Comparison of ENCODE assay signal across 8 cellular contexts in the genomic region with DNA sequence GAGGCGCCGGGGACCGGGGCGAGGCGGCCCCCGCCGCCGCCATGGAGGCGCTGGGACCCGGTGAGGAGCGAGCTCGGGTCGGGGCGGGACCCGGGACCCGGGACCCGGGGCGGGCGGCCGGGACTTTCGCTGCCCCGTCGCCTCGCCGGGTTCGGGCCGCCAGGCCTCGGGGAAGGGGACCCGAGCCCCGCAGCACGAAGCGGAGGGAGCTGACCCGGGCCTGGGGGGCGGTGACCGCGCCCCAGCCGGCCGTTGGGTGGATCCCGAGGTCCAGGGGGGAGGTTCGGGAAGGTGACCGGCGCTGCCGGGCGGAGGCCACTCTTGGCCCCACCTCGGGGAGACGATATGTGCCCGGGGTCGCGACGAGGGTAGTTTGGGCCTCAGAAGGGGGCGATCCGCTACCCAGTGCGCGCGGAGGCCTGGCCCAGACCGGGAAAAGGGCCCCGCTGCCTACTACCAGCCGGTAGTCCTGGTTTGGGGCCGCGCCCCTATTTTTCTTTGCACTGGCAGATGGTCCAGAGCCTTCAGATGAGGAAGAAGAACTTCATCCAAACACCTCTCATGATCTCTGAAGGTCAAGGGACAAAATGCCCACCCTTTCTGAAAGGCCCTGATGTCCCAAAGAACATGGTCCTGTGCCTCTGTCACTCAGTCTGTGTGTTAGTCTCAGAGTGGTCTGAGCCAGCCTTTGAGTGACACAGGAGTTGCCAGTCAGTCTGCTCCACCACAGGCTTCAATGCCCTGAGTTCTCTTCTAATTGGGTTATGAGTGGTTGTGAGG. TPM values are rescaled to one million over a fixed set of nuclear protein-coding genes. Genes with fewer than 3 reads are reported as not detected.
DNase-seq lines count a peak whose midpoint lies in the region; ATAC-seq and TF ChIP-seq lines count a peak whose summit lies in the region.

No MANE protein-coding gene starts in this region.

- peak overlapping the region; percentile 87 for H3K4me3 Mint-ChIP-seq in activated T-helper 2 cell treated with anti-CD3 and anti-CD28 coated beads, Interferon-gamma antibody, Interleukin-2, Interleukin-4, amounts not matched to agents 10 μg/mL and 5 μg/mL and 100 μg/mL, durations not matched to agents 14 hours and 24 hours and 36 hours (ENCODE audit: low read depth)
- H3K4me3 Mint-ChIP-seq in naive B cell: peak overlapping the region; percentile 83 to 96 (median 92)

- H3K9me3 ChIP-seq in MG63: no peaks in the 10 kb centered on the region
- H3K9me3 ChIP-seq in upper lobe of right lung: no peaks in the 10 kb centered on the region

- H3K36me3 Mint-ChIP-seq in activated T-helper 2 cell treated with anti-CD3 and anti-CD28 coated beads, Interferon-gamma antibody, Interleukin-2, Interleukin-4, amounts not matched to agents 10 μg/mL and 5 μg/mL and 100 μg/mL, durations not matched to agents 14 hours and 24 hours and 36 hours (ENCODE audit: low read depth): peaks cover 2% of the 10 kb centered on the region
- H3K36me3 Mint-ChIP-seq in naive B cell: no peaks in the 10 kb centered on the region

- H3K4me1 Mint-ChIP-seq in activated T-helper 2 cell treated with anti-CD3 and anti-CD28 coated beads, Interferon-gamma antibody, Interleukin-2, Interleukin-4, amounts not matched to agents 10 μg/mL and 5 μg/mL and 100 μg/mL, durations not matched to agents 14 hours and 24 hours and 36 hours (ENCODE audit: low read depth): peaks cover 28% of the 10 kb centered on the region
- peaks cover 30 to 52% (median 44%) of the 10 kb centered on the region in 3 donors for H3K4me1 Mint-ChIP-seq in naive B cell

- ATAC-seq in naive B cell (ENCODE audit: low read depth in 2 of 2) (peak; percentile 53 to 56), upper lobe of right lung (peak; percentile 69)

- H3K27me3 ChIP-seq in MG63 (no peaks in the 10 kb centered on the region), upper lobe of right lung (no peaks in the 10 kb centered on the region)

- peak overlapping the region; percentile 80 for H3K27ac Mint-ChIP-seq in activated T-helper 2 cell treated with anti-CD3 and anti-CD28 coated beads, Interferon-gamma antibody, Interleukin-2, Interleukin-4, amounts not matched to agents 10 μg/mL and 5 μg/mL and 100 μg/mL, durations not matched to agents 14 hours and 24 hours and 36 hours
- peak overlapping the region; percentile 78 to 94 (median 90) for H3K27ac Mint-ChIP-seq in naive B cell

- TF ChIP-seq CTCF in fibroblast of the aortic adventitia (IDR thresholded peaks at IDR 0.05; ENCODE audit: insufficient read depth, low read length) (no peak), upper lobe of right lung (IDR thresholded peaks at IDR 0.05) (no peak)

- no peaks in the 10 kb centered on the region for H3K9me3 Mint-ChIP-seq in activated T-helper 2 cell treated with anti-CD3 and anti-CD28 coated beads, Interferon-gamma antibody, Interleukin-2, Interleukin-4, amounts not matched to agents 10 μg/mL and 5 μg/mL and 100 μg/mL, durations not matched to agents 14 hours and 24 hours and 36 hours
- H3K9me3 Mint-ChIP-seq in naive B cell: peaks cover 0 to 2% (median 0%) of the 10 kb centered on the region in 7 donors

- H3K27me3 Mint-ChIP-seq in activated T-helper 2 cell treated with anti-CD3 and anti-CD28 coated beads, Interferon-gamma antibody, Interleukin-2, Interleukin-4, amounts not matched to agents 10 μg/mL and 5 μg/mL and 100 μg/mL, durations not matched to agents 14 hours and 24 hours and 36 hours (ENCODE audit: low read depth): no peaks in the 10 kb centered on the region
- H3K27me3 Mint-ChIP-seq in naive B cell: no peaks in the 10 kb centered on the region

- intact Hi-C loops in activated T-helper 2 cell treated with anti-CD3 and anti-CD28 coated beads, Interferon-gamma antibody, Interleukin-2, Interleukin-4, amounts not matched to agents 10 μg/mL and 5 μg/mL and 100 μg/mL, durations not matched to agents 14 hours and 24 hours and 36 hours (cut with micrococcal nuclease): loop anchor here (2.0 kb wide), 1 partner anchor 40 kb away; a partner anchor contains a TSS
- intact Hi-C loops in upper lobe of right lung (cut with DNase I): no loop called here

- peaks cover 19% of the 10 kb centered on the region for H3K4me1 ChIP-seq in upper lobe of right lung

- peak overlapping the region; percentile 69 for H3K4me3 ChIP-seq in MG63
- H3K4me3 ChIP-seq in fibroblast of the aortic adventitia (ENCODE audit: low read depth, low read length): peak overlapping the region; percentile 78
- peak overlapping the region; percentile 92 for H3K4me3 ChIP-seq in upper lobe of right lung

- peak; percentile 38 to 63 for DNase-seq in NOMO-1 (lab: John Stamatoyannopoulos, UW; ENCODE audit: unreplicated experiment in 2 of 2)
- no peak for DNase-seq in NOMO-1 treated with dmso at 0.1 percent for 144 hours (lab: John Stamatoyannopoulos, UW; ENCODE audit: unreplicated experiment)
- peak; percentile 43 for DNase-seq in MG63
- DNase-seq in activated T-helper 2 cell treated with anti-CD3 and anti-CD28 coated beads, Interferon-gamma antibody, Interleukin-2, Interleukin-4, amounts not matched to agents 10 μg/mL and 5 μg/mL and 100 μg/mL, durations not matched to agents 14 hours and 24 hours and 36 hours (ENCODE audit: low spot score): no peak
- peak; percentile 25 for DNase-seq in fibroblast of the aortic adventitia (ENCODE audit: low read depth)
- DNase-seq in naive B cell: no peak
- peak; percentile 76 for DNase-seq in upper lobe of right lung
- DNase-seq in NCI-H187 (lab: John Stamatoyannopoulos, UW): no peak

- H3K27ac ChIP-seq in upper lobe of right lung: peak overlapping the region; percentile 93

- H3K36me3 ChIP-seq in MG63: no peaks in the 10 kb centered on the region
- H3K36me3 ChIP-seq in upper lobe of right lung: no peaks in the 10 kb centered on the region

RNA-seq across cellular contexts. Expression of a gene that starts 0.8 kb away (rescaled TPM):
- 1.2 and 2.5 TPM in 2 replicates for total RNA-seq in MG63 (2014; rRNA removed; shearing (Covaris generic); ENCODE audit: low replicate concordance)
- 9.2 and 10.0 TPM in 2 replicates for total RNA-seq in activated T-helper 2 cell treated with anti-CD3 and anti-CD28 coated beads, Interferon-gamma antibody, Interleukin-2, Interleukin-4, amounts not matched to agents 10 μg/mL and 5 μg/mL and 100 μg/mL, durations not matched to agents 14 hours and 24 hours and 36 hours
- 7.7 and 13.5 TPM in 2 replicates for total RNA-seq in fibroblast of the aortic adventitia (ENCODE audit: low replicate concordance)
- polyA plus RNA-seq in naive B cell (ENCODE audit: low read depth in 6 of 6): 10 to 100 TPM in 2 of 6 donors, 1 to 10 TPM in 4; 6.9 to 13.2 (median 8.7) TPM
- 23.6 TPM for total RNA-seq in upper lobe of right lung

RNA-seq across cellular contexts. Expression of a gene that starts 38.8 kb away (rescaled TPM):
- 10.0 and 13.8 TPM in 2 replicates for total RNA-seq in MG63 (2014; rRNA removed; shearing (Covaris generic); ENCODE audit: low replicate concordance)
- total RNA-seq in activated T-helper 2 cell treated with anti-CD3 and anti-CD28 coated beads, Interferon-gamma antibody, Interleukin-2, Interleukin-4, amounts not matched to agents 10 μg/mL and 5 μg/mL and 100 μg/mL, durations not matched to agents 14 hours and 24 hours and 36 hours: 55.2 and 55.8 TPM in 2 replicates
- total RNA-seq in fibroblast of the aortic adventitia (ENCODE audit: low replicate concordance): 1.7 and 40.8 TPM in 2 replicates
- under 1 TPM in 4 of 6 donors, not detected in 2; 0.08 to 0.20 (median 0.12) TPM for polyA plus RNA-seq in naive B cell (ENCODE audit: low read depth in 6 of 6)
- total RNA-seq in upper lobe of right lung: 0.55 TPM

Comparison
In these comparisons a context has a peak if more than half of its experiments do, and no peak if none do; other contexts are left out.
1. DNase-seq: peak in NOMO-1 (2 of 2), MG63 (single experiment), fibroblast of the aortic adventitia (single experiment) and upper lobe of right lung (single experiment); none in NOMO-1 treated with dmso at 0.1 percent for 144 hours (single experiment), activated T-helper 2 cell treated with anti-CD3 and anti-CD28 coated beads, Interferon-gamma antibody, Interleukin-2, Interleukin-4, amounts not matched to agents 10 μg/mL and 5 μg/mL and 100 μg/mL, durations not matched to agents 14 hours and 24 hours and 36 hours (single experiment), naive B cell (single experiment) and NCI-H187 (0 of 2).
2. Peak in every context shown above with its lines, with median percentiles within 50 percentile points of each other: H3K4me3 ChIP-seq.